ENCODE assay signal across 42 cellular contexts in the genomic region with DNA sequence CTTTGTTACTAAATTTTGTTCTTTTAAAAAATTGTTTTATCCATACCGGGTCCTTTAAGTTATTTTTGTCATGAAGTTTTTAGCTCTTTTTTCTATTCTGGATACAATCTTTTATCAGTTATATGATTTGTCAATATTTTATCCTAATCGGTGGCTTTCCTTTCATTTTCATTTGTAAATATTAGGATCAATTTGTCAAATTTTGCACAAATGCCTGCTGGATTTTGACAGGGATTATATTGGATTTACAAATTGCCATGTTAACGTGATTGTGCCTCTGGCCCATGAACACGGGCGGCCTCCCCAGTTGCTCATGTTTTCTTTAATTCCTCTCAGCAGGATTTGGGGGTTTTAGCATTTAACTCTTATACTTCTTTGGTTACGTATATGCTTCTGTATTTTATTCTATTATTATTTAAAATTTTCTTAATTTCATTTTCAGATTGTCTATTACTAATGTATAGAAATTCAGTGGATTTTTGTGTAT. TPM values are rescaled to one million over a fixed set of nuclear protein-coding genes. Genes with fewer than 3 reads are reported as not detected.
"Had no signal": no experiment of that assay in that cellular context is flagged by ENCODE, and none has a peak within 500 bp of the region (broad histone marks: within the 10 kb centered on the region; RNA-seq: fewer than 3 reads in every experiment).

No MANE protein-coding gene starts in this region.

- H3K4me3 ChIP-seq: adrenal gland, body of pancreas, esophagus squamous epithelium, gastroesophageal sphincter had no signal

- H3K4me1 ChIP-seq: esophagus squamous epithelium, gastroesophageal sphincter had no signal

- H3K27ac Mint-ChIP-seq: activated B cell treated with CpG ODN at 0.5 μM for 24 hours; activated CD4-positive, alpha-beta memory T cell treated with anti-CD3 and anti-CD28 coated beads for 36 hours; activated CD4-positive, alpha-beta T cell treated with anti-CD3 and anti-CD28 coated beads for 36 hours; activated CD4-positive, alpha-beta T cell treated with anti-CD3 and anti-CD28 coated beads, Interleukin-2, amount 10 ng/mL, durations not matched to agents 24 days and 14 days; activated CD8-positive, alpha-beta memory T cell treated with anti-CD3 and anti-CD28 coated beads, Interleukin-2, amount 10 ng/mL, durations not matched to agents 7 days and 5 days; activated CD8-positive, alpha-beta T cell treated with anti-CD3 and anti-CD28 coated beads, Interleukin-2, amount 10 ng/mL, durations not matched to agents 7 days and 5 days; activated naive CD4-positive, alpha-beta T cell treated with anti-CD3 and anti-CD28 coated beads for 36 hours; activated naive CD8-positive, alpha-beta T cell treated with anti-CD3 and anti-CD28 coated beads for 36 hours; activated naive CD8-positive, alpha-beta T cell treated with anti-CD3 and anti-CD28 coated beads, Interleukin-2, amount 50 U/mL, for 24 hours; activated T-helper 1 cell treated with anti-CD3 and anti-CD28 coated beads, Interleukin-12 subunit alpha, Interleukin-12 subunit beta, Interleukin-2, Interleukin-4 antibody, amounts not matched to agents 30 ng/mL and 10 ng/mL and 1 ng/mL, durations not matched to agents 14 hours and 24 hours and 36 hours; activated T-helper 2 cell treated with anti-CD3 and anti-CD28 coated beads, Interferon-gamma antibody, Interleukin-2, Interleukin-4, amounts not matched to agents 10 μg/mL and 5 μg/mL and 100 μg/mL, durations not matched to agents 14 hours and 24 hours and 36 hours; effector memory CD8-positive, alpha-beta T cell; T-helper 17 cell; T-helper 2 cell treated with Interferon-gamma antibody and Interleukin-4, amounts not matched to agents 5 μg/mL and 100 μg/mL, for 36 hours had no signal

- H3K4me1 Mint-ChIP-seq: activated B cell treated with CpG ODN at 0.5 μM for 24 hours; activated CD4-positive, alpha-beta T cell treated with anti-CD3 and anti-CD28 coated beads for 36 hours; activated CD4-positive, alpha-beta T cell treated with anti-CD3 and anti-CD28 coated beads, Interleukin-2, amount 10 ng/mL, durations not matched to agents 24 days and 14 days; activated CD8-positive, alpha-beta memory T cell treated with anti-CD3 and anti-CD28 coated beads, Interleukin-2, amount 10 ng/mL, durations not matched to agents 7 days and 5 days; activated naive CD4-positive, alpha-beta T cell treated with anti-CD3 and anti-CD28 coated beads, Interleukin-2, amount 50 U/mL, for 24 hours; activated naive CD8-positive, alpha-beta T cell treated with anti-CD3 and anti-CD28 coated beads for 36 hours; activated naive CD8-positive, alpha-beta T cell treated with anti-CD3 and anti-CD28 coated beads, Interleukin-2, amount 50 U/mL, for 24 hours; T-helper 17 cell had no signal

- H3K9me3 ChIP-seq: adrenal gland, body of pancreas, esophagus squamous epithelium, gastroesophageal sphincter had no signal

- H3K9me3 Mint-ChIP-seq: activated B cell treated with CpG ODN at 0.5 μM for 24 hours; activated CD4-positive, alpha-beta memory T cell treated with anti-CD3 and anti-CD28 coated beads for 36 hours; activated CD4-positive, alpha-beta T cell treated with anti-CD3 and anti-CD28 coated beads, Interleukin-2, amount 10 ng/mL, durations not matched to agents 24 days and 14 days; activated naive CD4-positive, alpha-beta T cell treated with anti-CD3 and anti-CD28 coated beads for 36 hours; activated naive CD4-positive, alpha-beta T cell treated with anti-CD3 and anti-CD28 coated beads, Interleukin-2, amount 50 U/mL, for 24 hours; activated naive CD8-positive, alpha-beta T cell treated with anti-CD3 and anti-CD28 coated beads for 36 hours; activated naive CD8-positive, alpha-beta T cell treated with anti-CD3 and anti-CD28 coated beads, Interleukin-2, amount 50 U/mL, for 24 hours; activated T-helper 1 cell treated with anti-CD3 and anti-CD28 coated beads, Interleukin-12 subunit alpha, Interleukin-12 subunit beta, Interleukin-2, Interleukin-4 antibody, amounts not matched to agents 30 ng/mL and 10 ng/mL and 1 ng/mL, durations not matched to agents 14 hours and 24 hours and 36 hours; activated T-helper 2 cell treated with anti-CD3 and anti-CD28 coated beads, Interferon-gamma antibody, Interleukin-2, Interleukin-4, amounts not matched to agents 10 μg/mL and 5 μg/mL and 100 μg/mL, durations not matched to agents 14 hours and 24 hours and 36 hours; effector memory CD8-positive, alpha-beta T cell; T-helper 2 cell treated with Interferon-gamma antibody and Interleukin-4, amounts not matched to agents 5 μg/mL and 100 μg/mL, for 36 hours had no signal

- H3K4me3 Mint-ChIP-seq: activated B cell treated with CpG ODN at 0.5 μM for 24 hours; activated CD4-positive, alpha-beta memory T cell treated with anti-CD3 and anti-CD28 coated beads for 36 hours; activated CD4-positive, alpha-beta T cell treated with anti-CD3 and anti-CD28 coated beads for 36 hours; activated CD4-positive, alpha-beta T cell treated with anti-CD3 and anti-CD28 coated beads, Interleukin-2, amount 10 ng/mL, durations not matched to agents 24 days and 14 days; activated CD8-positive, alpha-beta memory T cell treated with anti-CD3 and anti-CD28 coated beads, Interleukin-2, amount 10 ng/mL, durations not matched to agents 7 days and 5 days; activated CD8-positive, alpha-beta T cell treated with anti-CD3 and anti-CD28 coated beads, Interleukin-2, amount 10 ng/mL, durations not matched to agents 7 days and 5 days; activated naive CD4-positive, alpha-beta T cell treated with anti-CD3 and anti-CD28 coated beads for 36 hours; activated naive CD4-positive, alpha-beta T cell treated with anti-CD3 and anti-CD28 coated beads, Interleukin-2, amount 50 U/mL, for 24 hours; activated naive CD8-positive, alpha-beta T cell treated with anti-CD3 and anti-CD28 coated beads for 36 hours; activated naive CD8-positive, alpha-beta T cell treated with anti-CD3 and anti-CD28 coated beads, Interleukin-2, amount 50 U/mL, for 24 hours; activated T-helper 1 cell treated with anti-CD3 and anti-CD28 coated beads, Interleukin-12 subunit alpha, Interleukin-12 subunit beta, Interleukin-2, Interleukin-4 antibody, amounts not matched to agents 30 ng/mL and 10 ng/mL and 1 ng/mL, durations not matched to agents 14 hours and 24 hours and 36 hours; effector memory CD8-positive, alpha-beta T cell; T-helper 17 cell; T-helper 2 cell treated with Interferon-gamma antibody and Interleukin-4, amounts not matched to agents 5 μg/mL and 100 μg/mL, for 36 hours had no signal

- H3K36me3 ChIP-seq: adrenal gland, esophagus squamous epithelium, gastroesophageal sphincter, WERI-Rb-1 had no signal

- H3K27ac ChIP-seq: adrenal gland, body of pancreas, epithelial cell of prostate, esophagus squamous epithelium, gastroesophageal sphincter, WERI-Rb-1 had no signal

- H3K36me3 Mint-ChIP-seq: activated CD4-positive, alpha-beta memory T cell treated with anti-CD3 and anti-CD28 coated beads for 36 hours; activated CD8-positive, alpha-beta memory T cell treated with anti-CD3 and anti-CD28 coated beads, Interleukin-2, amount 10 ng/mL, durations not matched to agents 7 days and 5 days; activated naive CD4-positive, alpha-beta T cell treated with anti-CD3 and anti-CD28 coated beads, Interleukin-2, amount 50 U/mL, for 24 hours; activated naive CD8-positive, alpha-beta T cell treated with anti-CD3 and anti-CD28 coated beads for 36 hours had no signal

- DNase-seq: activated B cell treated with CpG ODN at 0.5 μM for 24 hours; activated CD4-positive, alpha-beta memory T cell treated with anti-CD3 and anti-CD28 coated beads for 36 hours; activated CD4-positive, alpha-beta T cell treated with anti-CD3 and anti-CD28 coated beads for 36 hours; activated CD4-positive, alpha-beta T cell treated with anti-CD3 and anti-CD28 coated beads, Interleukin-2, amount 10 ng/mL, durations not matched to agents 24 days and 14 days; activated CD4-positive, CD25-positive, alpha-beta regulatory T cell treated with anti-CD3 and anti-CD28 coated beads, Interleukin-2, amount 50 U/mL, for 72 hours; activated CD8-positive, alpha-beta memory T cell treated with anti-CD3 and anti-CD28 coated beads, Interleukin-2, amount 10 ng/mL, durations not matched to agents 7 days and 5 days; activated CD8-positive, alpha-beta memory T cell treated with anti-CD3 and anti-CD28 coated beads, Interleukin-2, amount 50 U/mL, for 4 hours; activated CD8-positive, alpha-beta T cell treated with anti-CD3 and anti-CD28 coated beads, Interleukin-2, amount 10 ng/mL, durations not matched to agents 7 days and 5 days; activated effector memory CD4-positive, alpha-beta T cell treated with anti-CD3 and anti-CD28 coated beads, Interleukin-2, amount 50 U/mL, for 16 hours; activated naive CD4-positive, alpha-beta T cell treated with anti-CD3 and anti-CD28 coated beads for 36 hours; activated naive CD8-positive, alpha-beta T cell treated with anti-CD3 and anti-CD28 coated beads for 36 hours; activated naive CD8-positive, alpha-beta T cell treated with anti-CD3 and anti-CD28 coated beads, Interleukin-2, amount 50 U/mL, for 24 hours; activated T-cell treated with anti-CD3 and anti-CD28 coated beads, Interleukin-2, amount 50 U/mL, for 1 hour; activated T-cell treated with anti-CD3 and anti-CD28 coated beads, Interleukin-2, amount 50 U/mL, for 48 hours; amygdala; aorta; body of pancreas; caudate nucleus; cortex of kidney; dermis blood vessel endothelial cell; effector CD4-positive, alpha-beta T cell; effector memory CD8-positive, alpha-beta T cell; esophagus squamous epithelium; foreskin melanocyte; T-helper 1 cell; T-helper 17 cell; T1000; WERI-Rb-1 had no signal

- H3K27me3 ChIP-seq: body of pancreas had no signal

RNA-seq across cellular contexts. Expression of a gene that starts 20.7 kb away (rescaled TPM):
- total RNA-seq: activated B cell treated with CpG ODN at 0.5 μM for 24 hours; activated CD4-positive, alpha-beta memory T cell treated with anti-CD3 and anti-CD28 coated beads for 36 hours; activated CD4-positive, alpha-beta T cell treated with anti-CD3 and anti-CD28 coated beads for 36 hours; activated CD4-positive, alpha-beta T cell treated with anti-CD3 and anti-CD28 coated beads, Interleukin-2, amount 10 ng/mL, durations not matched to agents 24 days and 14 days; activated CD8-positive, alpha-beta memory T cell treated with anti-CD3 and anti-CD28 coated beads for 36 hours; activated CD8-positive, alpha-beta memory T cell treated with anti-CD3 and anti-CD28 coated beads, Interleukin-2, amount 10 ng/mL, durations not matched to agents 7 days and 5 days; activated CD8-positive, alpha-beta T cell treated with anti-CD3 and anti-CD28 coated beads, Interleukin-2, amount 10 ng/mL, durations not matched to agents 7 days and 5 days; activated naive CD4-positive, alpha-beta T cell treated with anti-CD3 and anti-CD28 coated beads for 36 hours; activated naive CD8-positive, alpha-beta T cell treated with anti-CD3 and anti-CD28 coated beads for 36 hours; activated T-helper 1 cell treated with anti-CD3 and anti-CD28 coated beads, Interleukin-12 subunit alpha, Interleukin-12 subunit beta, Interleukin-2, Interleukin-4 antibody, amounts not matched to agents 30 ng/mL and 10 ng/mL and 1 ng/mL, durations not matched to agents 14 hours and 24 hours and 36 hours; activated T-helper 2 cell treated with anti-CD3 and anti-CD28 coated beads, Interferon-gamma antibody, Interleukin-2, Interleukin-4, amounts not matched to agents 10 μg/mL and 5 μg/mL and 100 μg/mL, durations not matched to agents 14 hours and 24 hours and 36 hours; aorta; body of pancreas; chondrocyte; dermis blood vessel endothelial cell; endothelial cell of umbilical vein; esophagus squamous epithelium; fibroblast of lung; fibroblast of villous mesenchyme; gastroesophageal sphincter; glomerular endothelial cell; T-helper 17 cell had no signal
- polyA plus RNA-seq: adrenal gland, aorta, endothelial cell of umbilical vein, esophagus, fibroblast of lung had no signal

RNA-seq across cellular contexts. Expression of a gene that starts 46.7 kb away (rescaled TPM):
- total RNA-seq: activated B cell treated with CpG ODN at 0.5 μM for 24 hours; activated CD4-positive, alpha-beta memory T cell treated with anti-CD3 and anti-CD28 coated beads for 36 hours; activated CD4-positive, alpha-beta T cell treated with anti-CD3 and anti-CD28 coated beads for 36 hours; activated CD4-positive, alpha-beta T cell treated with anti-CD3 and anti-CD28 coated beads, Interleukin-2, amount 10 ng/mL, durations not matched to agents 24 days and 14 days; activated CD8-positive, alpha-beta memory T cell treated with anti-CD3 and anti-CD28 coated beads for 36 hours; activated CD8-positive, alpha-beta memory T cell treated with anti-CD3 and anti-CD28 coated beads, Interleukin-2, amount 10 ng/mL, durations not matched to agents 7 days and 5 days; activated CD8-positive, alpha-beta T cell treated with anti-CD3 and anti-CD28 coated beads, Interleukin-2, amount 10 ng/mL, durations not matched to agents 7 days and 5 days; activated naive CD4-positive, alpha-beta T cell treated with anti-CD3 and anti-CD28 coated beads for 36 hours; activated naive CD8-positive, alpha-beta T cell treated with anti-CD3 and anti-CD28 coated beads for 36 hours; activated T-helper 1 cell treated with anti-CD3 and anti-CD28 coated beads, Interleukin-12 subunit alpha, Interleukin-12 subunit beta, Interleukin-2, Interleukin-4 antibody, amounts not matched to agents 30 ng/mL and 10 ng/mL and 1 ng/mL, durations not matched to agents 14 hours and 24 hours and 36 hours; activated T-helper 2 cell treated with anti-CD3 and anti-CD28 coated beads, Interferon-gamma antibody, Interleukin-2, Interleukin-4, amounts not matched to agents 10 μg/mL and 5 μg/mL and 100 μg/mL, durations not matched to agents 14 hours and 24 hours and 36 hours; adrenal gland; aorta; body of pancreas; chondrocyte; dermis blood vessel endothelial cell; endothelial cell of umbilical vein; esophagus squamous epithelium; fibroblast of lung; fibroblast of villous mesenchyme; gastroesophageal sphincter; glomerular endothelial cell; T-helper 17 cell had no signal
- polyA plus RNA-seq: adrenal gland, aorta, endothelial cell of umbilical vein, esophagus, fibroblast of lung had no signal

RNA-seq across cellular contexts. Expression of a gene that starts 54.4 kb away (rescaled TPM):
- total RNA-seq: activated B cell treated with CpG ODN at 0.5 μM for 24 hours; activated CD4-positive, alpha-beta memory T cell treated with anti-CD3 and anti-CD28 coated beads for 36 hours; activated CD4-positive, alpha-beta T cell treated with anti-CD3 and anti-CD28 coated beads for 36 hours; activated CD4-positive, alpha-beta T cell treated with anti-CD3 and anti-CD28 coated beads, Interleukin-2, amount 10 ng/mL, durations not matched to agents 24 days and 14 days; activated CD8-positive, alpha-beta memory T cell treated with anti-CD3 and anti-CD28 coated beads for 36 hours; activated CD8-positive, alpha-beta memory T cell treated with anti-CD3 and anti-CD28 coated beads, Interleukin-2, amount 10 ng/mL, durations not matched to agents 7 days and 5 days; activated CD8-positive, alpha-beta T cell treated with anti-CD3 and anti-CD28 coated beads, Interleukin-2, amount 10 ng/mL, durations not matched to agents 7 days and 5 days; activated naive CD4-positive, alpha-beta T cell treated with anti-CD3 and anti-CD28 coated beads for 36 hours; activated naive CD8-positive, alpha-beta T cell treated with anti-CD3 and anti-CD28 coated beads for 36 hours; activated T-helper 1 cell treated with anti-CD3 and anti-CD28 coated beads, Interleukin-12 subunit alpha, Interleukin-12 subunit beta, Interleukin-2, Interleukin-4 antibody, amounts not matched to agents 30 ng/mL and 10 ng/mL and 1 ng/mL, durations not matched to agents 14 hours and 24 hours and 36 hours; activated T-helper 2 cell treated with anti-CD3 and anti-CD28 coated beads, Interferon-gamma antibody, Interleukin-2, Interleukin-4, amounts not matched to agents 10 μg/mL and 5 μg/mL and 100 μg/mL, durations not matched to agents 14 hours and 24 hours and 36 hours; adrenal gland; aorta; body of pancreas; chondrocyte; dermis blood vessel endothelial cell; endothelial cell of umbilical vein; esophagus squamous epithelium; fibroblast of lung; fibroblast of villous mesenchyme; gastroesophageal sphincter; glomerular endothelial cell; T-helper 17 cell had no signal
- polyA plus RNA-seq: adrenal gland, aorta, endothelial cell of umbilical vein, esophagus, fibroblast of lung had no signal
